Comparison of ENCODE assay signal across 18 cellular contexts in the genomic region with DNA sequence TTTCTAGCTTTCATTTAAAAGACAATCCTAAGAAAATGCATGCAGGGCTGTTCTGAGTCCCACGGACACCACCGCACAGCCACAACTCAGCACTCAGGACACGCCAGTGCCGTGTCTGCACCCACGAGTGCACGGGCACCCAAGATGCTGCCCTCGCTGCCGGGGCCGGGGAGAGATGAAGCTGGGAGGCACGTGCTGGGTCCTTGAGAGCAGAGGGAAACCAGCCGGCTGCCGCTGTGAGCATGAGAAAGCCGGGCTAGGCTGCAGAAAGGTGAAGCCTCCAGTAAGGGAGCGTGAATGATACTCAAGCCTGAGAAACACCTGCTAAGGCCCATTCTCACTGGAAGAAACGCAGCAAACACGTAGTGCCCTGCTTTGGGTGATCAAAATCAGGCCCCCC. TPM values are rescaled to one million over a fixed set of nuclear protein-coding genes. Genes with fewer than 3 reads are reported as not detected.
"Had no signal": no experiment of that assay in that cellular context is flagged by ENCODE, and none has a peak within 500 bp of the region (broad histone marks: within the 10 kb centered on the region; RNA-seq: fewer than 3 reads in every experiment).

No MANE protein-coding gene starts in this region.

- H3K4me3 ChIP-seq: cardiac muscle cell, coronary artery, heart left ventricle, left lung, SK-N-MC had no signal

- H3K9me3 ChIP-seq: heart left ventricle, left lung had no signal

- H3K4me3 Mint-ChIP-seq: activated CD4-positive, alpha-beta T cell treated with anti-CD3 and anti-CD28 coated beads for 36 hours; mesothelial cell of epicardium; stimulated activated memory B cell treated with anti-CD40 and anti-IgM and Interleukin-4, amounts not matched to agents 10 μg/mL and 1 μg/mL and 100 μg/mL, for 72 hours; T-cell had no signal

- H3K27me3 ChIP-seq: cardiac muscle cell, heart left ventricle, left lung had no signal

- DNase-seq: activated CD4-positive, alpha-beta T cell treated with anti-CD3 and anti-CD28 coated beads for 36 hours; activated gamma-delta T cell treated with Interleukin-2 at 50 U/mL for 16 hours; activated T-cell treated with anti-CD3 and anti-CD28 coated beads, Interleukin-2, amount 50 U/mL, for 1 hour; effector CD8-positive, alpha-beta T cell; small intestine; T-cell; T1000 had no signal

- H3K27ac ChIP-seq: cardiac muscle cell, coronary artery, heart left ventricle, left lung had no signal

- H3K27ac Mint-ChIP-seq: activated CD4-positive, alpha-beta T cell treated with anti-CD3 and anti-CD28 coated beads for 36 hours; mesothelial cell of epicardium; stimulated activated memory B cell treated with anti-CD40 and anti-IgM and Interleukin-4, amounts not matched to agents 10 μg/mL and 1 μg/mL and 100 μg/mL, for 72 hours; T-cell had no signal

- ATAC-seq: activated CD4-positive, alpha-beta T cell treated with anti-CD3 and anti-CD28 coated beads for 36 hours; heart left ventricle; left lung; stimulated activated memory B cell treated with anti-CD40 and anti-IgM and Interleukin-4, amounts not matched to agents 10 μg/mL and 1 μg/mL and 100 μg/mL, for 72 hours; T-cell had no signal

- H3K9me3 Mint-ChIP-seq: mesothelial cell of epicardium; stimulated activated memory B cell treated with anti-CD40 and anti-IgM and Interleukin-4, amounts not matched to agents 10 μg/mL and 1 μg/mL and 100 μg/mL, for 72 hours; T-cell had no signal

- H3K27me3 Mint-ChIP-seq: activated CD4-positive, alpha-beta T cell treated with anti-CD3 and anti-CD28 coated beads for 36 hours; stimulated activated memory B cell treated with anti-CD40 and anti-IgM and Interleukin-4, amounts not matched to agents 10 μg/mL and 1 μg/mL and 100 μg/mL, for 72 hours; T-cell had no signal

RNA-seq across cellular contexts. Expression of gene OTOS, which starts 9.2 kb away (rescaled TPM):
- total RNA-seq: activated CD4-positive, alpha-beta T cell treated with anti-CD3 and anti-CD28 coated beads for 36 hours; cardiac muscle cell; fibroblast of lung; left lung; mesothelial cell of epicardium; myocyte; subcutaneous adipose tissue; T-cell; ureter had no signal
- polyA plus RNA-seq: cardiac muscle cell, fibroblast of lung, heart left ventricle, small intestine had no signal
